ENCODE assay signal across 31 cellular contexts in the genomic region with DNA sequence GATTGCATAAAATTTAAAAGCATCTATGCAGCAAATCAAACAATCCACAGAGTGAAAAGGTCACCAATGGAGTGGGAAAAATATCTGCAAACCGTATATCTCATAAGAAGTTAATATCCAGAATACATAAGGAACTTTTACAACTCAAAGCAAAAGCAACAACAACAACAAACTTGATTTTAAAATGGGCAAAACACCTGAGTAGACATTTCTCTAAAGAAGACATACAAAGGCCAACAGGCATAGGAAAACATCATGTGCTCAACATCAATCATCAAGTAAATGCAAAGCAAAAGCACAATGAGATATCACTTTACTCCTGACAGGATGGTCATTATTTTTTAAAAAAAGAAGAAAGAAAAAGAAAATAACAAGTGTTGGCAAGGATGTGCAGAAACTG. TPM values are rescaled to one million over a fixed set of nuclear protein-coding genes. Genes with fewer than 3 reads are reported as not detected.
"Had no signal": no experiment of that assay in that cellular context is flagged by ENCODE, and none has a peak within 500 bp of the region (broad histone marks: within the 10 kb centered on the region; RNA-seq: fewer than 3 reads in every experiment).

No MANE protein-coding gene starts in this region.

- H3K27ac ChIP-seq: stomach, testis, thoracic aorta, thyroid gland, tibial artery, tibial nerve, transverse colon, upper lobe of left lung, upper lobe of right lung, uterus, vagina had no signal

- H3K4me3 ChIP-seq: stomach, testis, thoracic aorta, thyroid gland, tibial artery, tibial nerve, transverse colon, upper lobe of left lung, upper lobe of right lung, uterus, vagina had no signal

- DNase-seq: stimulated activated CD4-positive, alpha-beta T cell treated with anti-CD3 and anti-CD28 coated beads, Interleukin-2, amount 100 ng/mL, for 48 hours; stimulated activated CD4-positive, alpha-beta T cell treated with anti-CD3 and anti-CD28 coated beads, Interleukin-4, amount 100 ng/mL, for 1 hour; stimulated activated CD4-positive, alpha-beta T cell treated with anti-CD3 and anti-CD28 coated beads, Interleukin-4, amount 100 ng/mL, for 24 hours; stimulated activated CD4-positive, alpha-beta T cell treated with anti-CD3 and anti-CD28 coated beads, Interleukin-4, amount 100 ng/mL, for 4 hours; stimulated activated CD8-positive, alpha-beta memory T cell treated with anti-CD3 and anti-CD28 coated beads, Interleukin-4, amount 100 ng/mL, for 48 hours; stimulated activated naive B cell treated with anti-CD40 and anti-IgM and Interleukin-4, amounts not matched to agents 10 μg/mL and 1 μg/mL and 100 μg/mL, for 72 hours; stimulated activated naive CD4-positive, alpha-beta T cell; stimulated activated naive CD4-positive, alpha-beta T cell treated with Interleukin-2 at 50 U/mL for 16 hours; stimulated activated naive CD8-positive, alpha-beta T cell treated with anti-CD3 and anti-CD28 coated beads, Interleukin-15, amount 100 ng/mL, for 72 hours; stimulated activated naive CD8-positive, alpha-beta T cell treated with anti-CD3 and anti-CD28 coated beads, Interleukin-15, Interleukin-2, amounts not matched to agents 100 U/mL and 50 U/mL, for 24 hours; stomach; substantia nigra; testis; thyroid gland; tibial artery; transverse colon; trophoblast cell; upper lobe of left lung; upper lobe of right lung; uterus had no signal

- ATAC-seq: stimulated activated effector memory CD8-positive, alpha-beta T cell treated with anti-CD3 and anti-CD28 coated beads, Interleukin-12 subunit alpha, Interleukin-12 subunit beta, amount 100 ng/mL, for 72 hours; stimulated activated memory B cell treated with anti-CD40 and anti-IgM and Interleukin-4, amounts not matched to agents 10 μg/mL and 1 μg/mL and 100 μg/mL, for 72 hours; stimulated activated naive B cell treated with anti-CD40 and anti-IgM and Interleukin-4, amounts not matched to agents 10 μg/mL and 1 μg/mL and 100 μg/mL, for 72 hours; stimulated activated naive CD8-positive, alpha-beta T cell treated with anti-CD3 and anti-CD28 coated beads, Interleukin-15, amount 100 ng/mL, for 72 hours; stimulated activated naive CD8-positive, alpha-beta T cell treated with anti-CD3 and anti-CD28 coated beads, Interleukin-15, Interleukin-2, amounts not matched to agents 100 U/mL and 50 U/mL, for 24 hours; upper lobe of right lung had no signal

- FAIRE-seq: urothelium cell line had no signal

- H3K9me3 ChIP-seq: testis, thyroid gland, tibial artery, uterus, vagina had no signal

- H3K27me3 ChIP-seq: stomach, testis, thyroid gland, tibial artery, tibial nerve, transverse colon, upper lobe of left lung, upper lobe of right lung, uterus, vagina had no signal

- H3K36me3 ChIP-seq: stomach, thoracic aorta, thyroid gland, tibial artery, tibial nerve, upper lobe of left lung, upper lobe of right lung, uterus, vagina had no signal

- H3K4me1 ChIP-seq: thyroid gland, vagina had no signal

RNA-seq across cellular contexts. Expression of a gene that starts 38.1 kb away (rescaled TPM):
- total RNA-seq: stomach, subcutaneous adipose tissue, temporal lobe, thoracic aorta, thyroid gland, tibial nerve, transverse colon, upper lobe of left lung, upper lobe of right lung, ureter, urinary bladder, uterus, vagina had no signal
- polyA plus RNA-seq: stomach, thymus, urinary bladder had no signal
